In genomic region chr1:156911587-156912298, GRCh38 we compare ENCODE assay signal across 2 cellular contexts.
A peak's percentile ranks its signal among the peaks of the same experiment; 100 is the strongest.
TF ChIP-seq lines count a peak whose summit lies in the region.

No MANE protein-coding gene starts in this region.

TF ChIP-seq in HEK293, 187 proteins besides CTCF, POLR2A, EP300 and RAD21:
- TF ChIP-seq ZBTB17 (tag by site-specific recombination; IDR thresholded peaks at IDR 0.05) (0 out of 2 replicates have a peak, but pooled peaks have one; percentile 27), PATZ1 (tag by site-specific recombination; IDR thresholded peaks at IDR 0.05) (0 out of 2 replicates have a peak, but pooled peaks have one; percentile 29), ZFP3 (tag by site-specific recombination; IDR thresholded peaks at IDR 0.05; ENCODE audit: low read depth) (no peak), ZNF449 (tag by site-specific recombination; IDR thresholded peaks at IDR 0.05) (no peak), EGR2 (tag by site-specific recombination; IDR thresholded peaks at IDR 0.05; ENCODE audit: low read depth) (peak; percentile 17; the same call in 1 of the 2 replicates), ZFHX2 (tag by site-specific recombination; conservative IDR thresholded peaks at IDR 0.05) (0 out of 2 replicates have a peak, but pooled peaks have one; percentile 33)

TF ChIP-seq in K562, 482 proteins besides CTCF, POLR2A, EP300 and RAD21:
- TF ChIP-seq NR4A1 (CRISPR knock-in tag; IDR thresholded peaks at IDR 0.05) (no peak), NR4A1 (tag; IDR thresholded peaks at IDR 0.05) (no peak), ELK1 (CRISPR knock-in tag; IDR thresholded peaks at IDR 0.05) (no peak), MEF2D (tag; conservative IDR thresholded peaks at IDR 0.05; ENCODE audit: low read depth) (no peak), EHMT2 (IDR thresholded peaks at IDR 0.05) (no peak), ELF2 (CRISPR knock-in tag; IDR thresholded peaks at IDR 0.05) (no peak), MXI1 (IDR thresholded peaks at IDR 0.05; ENCODE audit: low read depth, low read length) (no peak), ZFX (CRISPR knock-in tag; IDR thresholded peaks at IDR 0.05) (0 out of 2 replicates have a peak, but pooled peaks have one; percentile 11), ZNF395 (CRISPR knock-in tag; IDR thresholded peaks at IDR 0.05) (no peak), ZNF263 (CRISPR knock-in tag; IDR thresholded peaks at IDR 0.05; ENCODE audit: borderline replicate concordance) (no peak), SP1 (CRISPR knock-in tag; IDR thresholded peaks at IDR 0.05) (no peak), EP400 (IDR thresholded peaks at IDR 0.05) (no peak), ZNF592 (IDR thresholded peaks at IDR 0.05) (peak; percentile 22; the same call in 1 of the 2 replicates), NFIX (CRISPR knock-in tag; IDR thresholded peaks at IDR 0.05; ENCODE audit: low read depth) (no peak), USF1 (CRISPR knock-in tag; IDR thresholded peaks at IDR 0.05) (0 out of 2 replicates have a peak, but pooled peaks have one; percentile 28), SMC3 (conservative IDR thresholded peaks at IDR 0.05; ENCODE audit: insufficient read depth, low read depth, low read length) (no peak), THRA (IDR thresholded peaks at IDR 0.05) (no peak), SREBF1 (IDR thresholded peaks at IDR 0.05; ENCODE audit: borderline replicate concordance, low read depth, low read length) (no peak), NFIC (IDR thresholded peaks at IDR 0.05) (no peak), ZNF174 (CRISPR knock-in tag; IDR thresholded peaks at IDR 0.05) (no peak), SPI1 (IDR thresholded peaks at IDR 0.05; ENCODE audit: borderline replicate concordance, low read depth, low read length) (peak; percentile 28; the same call in 1 of the 2 replicates), ZNF316 (IDR thresholded peaks at IDR 0.05) (no peak), HDAC2 (IDR thresholded peaks at IDR 0.05) (no peak)
